In genomic region chr1:166080277-166080964, GRCh38 we compare ENCODE assay signal across 1 cellular context.
TF ChIP-seq lines count a peak whose summit lies in the region.

No MANE protein-coding gene starts in this region.

TF ChIP-seq in K562, 482 proteins besides CTCF, POLR2A, EP300 and RAD21 (continued from another document):
- TF ChIP-seq MGA (IDR thresholded peaks at IDR 0.05) (no peak), BHLHE40 (IDR thresholded peaks at IDR 0.05; ENCODE audit: low read length) (peak; percentile 62), TFE3 (CRISPR knock-in tag; IDR thresholded peaks at IDR 0.05) (peak; percentile 86), ZNF282 (CRISPR knock-in tag; IDR thresholded peaks at IDR 0.05) (no peak)
